In the genomic region with DNA sequence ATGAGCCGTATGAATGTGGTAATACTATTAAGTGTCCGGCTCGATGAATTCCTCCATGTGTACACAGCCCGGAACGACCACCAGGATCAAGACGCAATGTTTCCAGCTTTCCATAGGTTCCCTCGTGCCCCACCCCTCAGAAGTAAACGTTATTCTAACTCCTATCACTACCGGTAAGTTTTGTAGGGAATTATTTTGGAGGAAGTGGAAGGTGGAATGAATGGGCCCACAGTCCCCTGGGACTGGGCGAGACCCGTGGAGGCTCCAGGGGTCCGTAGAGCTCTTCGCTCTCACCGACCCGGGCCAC, we compare ENCODE assay signal across 8 cellular contexts. TPM values are rescaled to one million over a fixed set of nuclear protein-coding genes. Genes with fewer than 3 reads are reported as not detected.
DNase-seq lines count a peak whose midpoint lies in the region; TF ChIP-seq lines count a peak whose summit lies in the region.

No MANE protein-coding gene starts in this region.

- peaks cover 38% of the 10 kb centered on the region for H3K79me2 ChIP-seq in fibroblast of lung (ENCODE audit: control insufficient read depth, insufficient read depth, low read length)

- peak overlapping the region; percentile 64 for H3K9ac ChIP-seq in fibroblast of lung (ENCODE audit: insufficient read depth, low read length)

- TF ChIP-seq EP300 in sigmoid colon (IDR thresholded peaks at IDR 0.05), result no peak

- H2AFZ ChIP-seq in fibroblast of lung (ENCODE audit: low read length), result peak overlapping the region; percentile 94

- no peak for TF ChIP-seq CTCF in GM12865 (IDR thresholded peaks at IDR 0.05; ENCODE audit: insufficient read depth, low read depth, low read length, missing control alignments)
- TF ChIP-seq CTCF in fibroblast of lung (conservative IDR thresholded peaks at IDR 0.05 in 1 of 2, IDR thresholded peaks at IDR 0.05 in 1 of 2; ENCODE audit: low read depth in 1 of 2, low read length in 2 of 2), result no peak
- TF ChIP-seq CTCF in sigmoid colon (IDR thresholded peaks at IDR 0.05), result no peak

- DNase-seq in GM12865 (ENCODE audit: low read depth), result no peak
- DNase-seq in SJCRH30, result no peak
- no peak for DNase-seq in fibroblast of lung (ENCODE audit: low read depth in 2 of 2)
- DNase-seq in sigmoid colon, result no peak
- DNase-seq in NCI-H2171 (lab: John Stamatoyannopoulos, UW), result no peak
- no peak for DNase-seq in GM19238 (ENCODE audit: insufficient read length, low spot score)
- no peak for DNase-seq in activated CD8-positive, alpha-beta memory T cell treated with anti-CD3 and anti-CD28 coated beads, Interleukin-2, amount 50 U/mL, for 48 hours
- DNase-seq in inferior parietal cortex (ENCODE audit: extremely low spot score), result no peak

- TF ChIP-seq POLR2A in sigmoid colon (IDR thresholded peaks at IDR 0.05), result no peak

- H3K36me3 ChIP-seq in SJCRH30 (peaks cover 3% of the 10 kb centered on the region), fibroblast of lung (ENCODE audit: control insufficient read depth, insufficient read depth, low read length) (no peaks in the 10 kb centered on the region), sigmoid colon (no peaks in the 10 kb centered on the region)

- H3K4me1 ChIP-seq in SJCRH30 (peaks cover 5% of the 10 kb centered on the region; the same call in 1 of the 2 replicates), fibroblast of lung (ENCODE audit: control insufficient read depth, extremely low read depth, insufficient read depth, low read length) (no peaks in the 10 kb centered on the region), sigmoid colon (peaks cover 0 to 31% (median 24%) of the 10 kb centered on the region in 4 donors)

- H3K27me3 ChIP-seq in SJCRH30 (no peaks in the 10 kb centered on the region), fibroblast of lung (ENCODE audit: control insufficient read depth, insufficient read depth, low read length) (no peaks in the 10 kb centered on the region), sigmoid colon (no peaks in the 10 kb centered on the region)

- no peaks in the 10 kb centered on the region for H3K9me3 ChIP-seq in SJCRH30 (replicated peaks)
- no peaks in the 10 kb centered on the region for H3K9me3 ChIP-seq in fibroblast of lung (ENCODE audit: control insufficient read depth, insufficient read depth, low read depth, low read length)
- H3K9me3 ChIP-seq in sigmoid colon, result no peaks in the 10 kb centered on the region

- H3K27ac ChIP-seq in SJCRH30 (peak overlapping the region; percentile 78), fibroblast of lung (ENCODE audit: insufficient read depth, low read length) (peak overlapping the region; percentile 60), sigmoid colon (peak overlapping the region; percentile 85 to 92 (median 89))

- H3K4me2 ChIP-seq in fibroblast of lung (ENCODE audit: extremely low read depth, insufficient read depth, low read length), result peak overlapping the region; percentile 97

- WGBS in sigmoid colon, 2 donors, result 5 to 6% methylated on average over 15 of the region's 15 CpGs

- H3K4me3 ChIP-seq in GM12865 (ENCODE audit: low read depth, low read length) (peak overlapping the region; percentile 91), SJCRH30 (peak overlapping the region; percentile 90), fibroblast of lung (replicated peaks in 1 of 4; ENCODE audit: control extremely low read depth in 1 of 4, insufficient read depth in 1 of 4, low read depth in 3 of 4, low read length in 4 of 4) (peak overlapping the region; percentile 55 to 87 (median 66)), sigmoid colon (peak overlapping the region; percentile 45 to 97 (median 92))

- intact Hi-C loops in sigmoid colon (cut with DNase I), result loop anchor here (2.0 kb wide), 1 partner anchor 205 kb away; a partner anchor contains a TSS

- H4K20me1 ChIP-seq in fibroblast of lung (ENCODE audit: control insufficient read depth, extremely low read depth, insufficient read depth, low read length), result no peaks in the 10 kb centered on the region

RNA-seq across cellular contexts. Expression of a gene that starts 0.7 kb away (rescaled TPM):
- 73.7 and 88.5 TPM in 2 replicates for total RNA-seq in SJCRH30 (2014; rRNA removed; shearing (Covaris generic))
- total RNA-seq in fibroblast of lung (46.2 and 58.1 TPM in 2 replicates), sigmoid colon (10 to 100 TPM; 37.1 to 52.1 (median 40.3) TPM)
- polyA plus RNA-seq in fibroblast of lung (65.4 and 69.1 TPM in 2 replicates), sigmoid colon (10 to 100 TPM; 22.8 to 35.6 (median 28.6) TPM)
- polyA plus RNA-seq in fibroblast of lung (2012), result 28.0 and 29.5 TPM in 2 replicates
- polyA minus RNA-seq in fibroblast of lung (ENCODE audit: low replicate concordance), result 18.6 and 49.3 TPM in 2 replicates
